Comparison of ENCODE assay signal across 1 cellular context in the genomic region with DNA sequence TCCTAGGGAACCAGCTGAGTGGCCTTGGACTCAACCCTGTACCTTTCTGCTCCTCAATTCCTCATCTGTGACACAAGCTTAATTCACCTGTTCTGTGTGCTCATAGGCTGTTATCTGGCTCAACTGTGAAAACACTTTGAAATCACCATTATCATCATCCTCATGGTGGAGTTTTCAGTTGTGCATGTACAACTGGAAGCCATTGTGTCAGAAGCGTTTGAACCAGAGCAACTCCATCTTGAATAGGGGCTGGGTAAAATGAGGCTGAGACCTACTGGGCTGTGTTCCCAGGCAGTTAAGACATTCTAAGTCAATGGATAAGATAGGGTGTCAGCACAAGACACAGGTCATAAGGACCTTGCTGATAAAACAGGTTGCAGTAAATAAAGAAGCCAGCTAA.
TF ChIP-seq lines count a peak whose summit lies in the region.

No MANE protein-coding gene starts in this region.

TF ChIP-seq in GM12878, 131 proteins besides CTCF, POLR2A, EP300 and RAD21 (continued from another document):
- TF ChIP-seq, protein P1, sequence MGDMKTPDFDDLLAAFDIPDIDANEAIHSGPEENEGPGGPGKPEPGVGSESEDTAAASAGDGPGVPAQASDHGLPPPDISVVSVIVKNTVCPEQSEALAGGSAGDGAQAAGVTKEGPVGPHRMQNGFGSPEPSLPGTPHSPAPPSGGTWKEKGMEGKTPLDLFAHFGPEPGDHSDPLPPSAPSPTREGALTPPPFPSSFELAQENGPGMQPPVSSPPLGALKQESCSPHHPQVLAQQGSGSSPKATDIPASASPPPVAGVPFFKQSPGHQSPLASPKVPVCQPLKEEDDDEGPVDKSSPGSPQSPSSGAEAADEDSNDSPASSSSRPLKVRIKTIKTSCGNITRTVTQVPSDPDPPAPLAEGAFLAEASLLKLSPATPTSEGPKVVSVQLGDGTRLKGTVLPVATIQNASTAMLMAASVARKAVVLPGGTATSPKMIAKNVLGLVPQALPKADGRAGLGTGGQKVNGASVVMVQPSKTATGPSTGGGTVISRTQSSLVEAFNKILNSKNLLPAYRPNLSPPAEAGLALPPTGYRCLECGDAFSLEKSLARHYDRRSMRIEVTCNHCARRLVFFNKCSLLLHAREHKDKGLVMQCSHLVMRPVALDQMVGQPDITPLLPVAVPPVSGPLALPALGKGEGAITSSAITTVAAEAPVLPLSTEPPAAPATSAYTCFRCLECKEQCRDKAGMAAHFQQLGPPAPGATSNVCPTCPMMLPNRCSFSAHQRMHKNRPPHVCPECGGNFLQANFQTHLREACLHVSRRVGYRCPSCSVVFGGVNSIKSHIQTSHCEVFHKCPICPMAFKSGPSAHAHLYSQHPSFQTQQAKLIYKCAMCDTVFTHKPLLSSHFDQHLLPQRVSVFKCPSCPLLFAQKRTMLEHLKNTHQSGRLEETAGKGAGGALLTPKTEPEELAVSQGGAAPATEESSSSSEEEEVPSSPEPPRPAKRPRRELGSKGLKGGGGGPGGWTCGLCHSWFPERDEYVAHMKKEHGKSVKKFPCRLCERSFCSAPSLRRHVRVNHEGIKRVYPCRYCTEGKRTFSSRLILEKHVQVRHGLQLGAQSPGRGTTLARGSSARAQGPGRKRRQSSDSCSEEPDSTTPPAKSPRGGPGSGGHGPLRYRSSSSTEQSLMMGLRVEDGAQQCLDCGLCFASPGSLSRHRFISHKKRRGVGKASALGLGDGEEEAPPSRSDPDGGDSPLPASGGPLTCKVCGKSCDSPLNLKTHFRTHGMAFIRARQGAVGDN (IDR thresholded peaks at IDR 0.05): peak; percentile 35; the same call in 1 of the 2 replicates
